In genomic region chr1:110850632-110851031, GRCh38 we compare ENCODE assay signal across 25 cellular contexts. TPM values are rescaled to one million over a fixed set of nuclear protein-coding genes. Genes with fewer than 3 reads are reported as not detected.
"Had no signal": no experiment of that assay in that cellular context is flagged by ENCODE, and none has a peak within 500 bp of the region (broad histone marks: within the 10 kb centered on the region; RNA-seq: fewer than 3 reads in every experiment).

No MANE protein-coding gene starts in this region.

- H3K4me1 Mint-ChIP-seq: mesothelial cell of epicardium had no signal

- H3K4me3 ChIP-seq: body of pancreas, heart left ventricle, left ventricle myocardium inferior, ovary, prostate gland, right atrium auricular region, upper lobe of left lung had no signal

- H3K27ac ChIP-seq: body of pancreas, heart left ventricle, left ventricle myocardium inferior, neutrophil, ovary, prostate gland, right atrium auricular region, upper lobe of left lung had no signal

- H3K27ac Mint-ChIP-seq: activated CD8-positive, alpha-beta memory T cell treated with anti-CD3 and anti-CD28 coated beads, Interleukin-2, amount 10 ng/mL, durations not matched to agents 7 days and 5 days; activated CD8-positive, alpha-beta T cell treated with anti-CD3 and anti-CD28 coated beads for 36 hours; activated naive CD4-positive, alpha-beta T cell treated with anti-CD3 and anti-CD28 coated beads, Interleukin-2, amount 50 U/mL, for 24 hours; mesothelial cell of epicardium had no signal

- H3K27me3 ChIP-seq: body of pancreas, ovary, right atrium auricular region, upper lobe of left lung had no signal

- ATAC-seq: activated CD8-positive, alpha-beta memory T cell treated with anti-CD3 and anti-CD28 coated beads, Interleukin-2, amount 10 ng/mL, durations not matched to agents 7 days and 5 days; activated CD8-positive, alpha-beta T cell treated with anti-CD3 and anti-CD28 coated beads for 36 hours; body of pancreas; heart left ventricle; natural killer cell treated with Interleukin-12 subunit alpha and Interleukin-12 subunit beta and Interleukin-15 and Interleukin-18, amount 100 ng/mL, for 72 hours; stimulated activated naive CD8-positive, alpha-beta T cell treated with anti-CD3 and anti-CD28 coated beads, Interleukin-15, Interleukin-2, amounts not matched to agents 100 U/mL and 50 U/mL, for 24 hours had no signal

- H3K36me3 ChIP-seq: heart left ventricle, left ventricle myocardium inferior, neutrophil, ovary, prostate gland, right atrium auricular region, upper lobe of left lung had no signal

- DNase-seq: activated CD4-positive, alpha-beta T cell treated with anti-CD3 and anti-CD28 coated beads for 48 hours; activated CD4-positive, CD25-positive, alpha-beta regulatory T cell; activated CD8-positive, alpha-beta memory T cell treated with anti-CD3 and anti-CD28 coated beads, Interleukin-2, amount 10 ng/mL, durations not matched to agents 7 days and 5 days; activated CD8-positive, alpha-beta T cell treated with anti-CD3 and anti-CD28 coated beads for 36 hours; activated gamma-delta T cell treated with Interleukin-2 at 50 U/mL for 16 hours; anterior cingulate cortex; body of pancreas; heart left ventricle; left ventricle myocardium inferior; ovary; stimulated activated CD4-positive, alpha-beta T cell treated with anti-CD3 and anti-CD28 coated beads, Interleukin-12 subunit alpha, Interleukin-12 subunit beta, amount 100 ng/mL, for 4 hours; stimulated activated CD4-positive, alpha-beta T cell treated with anti-CD3 and anti-CD28 coated beads, Interleukin-4, amount 100 ng/mL, for 4 hours; stimulated activated naive CD8-positive, alpha-beta T cell treated with anti-CD3 and anti-CD28 coated beads, Interleukin-15, Interleukin-2, amounts not matched to agents 100 U/mL and 50 U/mL, for 24 hours; T1000 had no signal

- H3K9me3 ChIP-seq: body of pancreas, heart left ventricle, left ventricle myocardium inferior, neutrophil, ovary, prostate gland, right atrium auricular region, upper lobe of left lung had no signal

- H3K27me3 Mint-ChIP-seq: activated CD8-positive, alpha-beta memory T cell treated with anti-CD3 and anti-CD28 coated beads, Interleukin-2, amount 10 ng/mL, durations not matched to agents 7 days and 5 days; activated CD8-positive, alpha-beta T cell treated with anti-CD3 and anti-CD28 coated beads for 36 hours; activated naive CD4-positive, alpha-beta T cell treated with anti-CD3 and anti-CD28 coated beads, Interleukin-2, amount 50 U/mL, for 24 hours had no signal

- H3K4me3 Mint-ChIP-seq: activated CD8-positive, alpha-beta memory T cell treated with anti-CD3 and anti-CD28 coated beads, Interleukin-2, amount 10 ng/mL, durations not matched to agents 7 days and 5 days; activated CD8-positive, alpha-beta T cell treated with anti-CD3 and anti-CD28 coated beads for 36 hours; activated naive CD4-positive, alpha-beta T cell treated with anti-CD3 and anti-CD28 coated beads, Interleukin-2, amount 50 U/mL, for 24 hours; mesothelial cell of epicardium; natural killer cell treated with Interleukin-12 subunit alpha and Interleukin-12 subunit beta and Interleukin-15 and Interleukin-18, amount 100 ng/mL, for 72 hours had no signal

- H3K36me3 Mint-ChIP-seq: activated CD8-positive, alpha-beta memory T cell treated with anti-CD3 and anti-CD28 coated beads, Interleukin-2, amount 10 ng/mL, durations not matched to agents 7 days and 5 days; activated naive CD4-positive, alpha-beta T cell treated with anti-CD3 and anti-CD28 coated beads, Interleukin-2, amount 50 U/mL, for 24 hours; mesothelial cell of epicardium; natural killer cell treated with Interleukin-12 subunit alpha and Interleukin-12 subunit beta and Interleukin-15 and Interleukin-18, amount 100 ng/mL, for 72 hours had no signal

- H3K4me1 ChIP-seq: body of pancreas, heart left ventricle, left ventricle myocardium inferior, prostate gland, right atrium auricular region, upper lobe of left lung had no signal

- H3K9me3 Mint-ChIP-seq: activated CD8-positive, alpha-beta T cell treated with anti-CD3 and anti-CD28 coated beads for 36 hours; activated naive CD4-positive, alpha-beta T cell treated with anti-CD3 and anti-CD28 coated beads, Interleukin-2, amount 50 U/mL, for 24 hours had no signal

RNA-seq across cellular contexts. Expression of gene CD53, which starts 22.3 kb away (rescaled TPM):
- total RNA-seq: chondrocyte, epithelial cell of proximal tubule, fibroblast of villous mesenchyme, lung microvascular endothelial cell, mesothelial cell of epicardium had no signal
